28 cellular contexts compared by ENCODE assay signal in genomic region chr7:75652788-75653187, GRCh38.
"Had no signal": no experiment of that assay in that cellular context is flagged by ENCODE, and none has a peak within 500 bp of the region (broad histone marks: within the 10 kb centered on the region; RNA-seq: fewer than 3 reads in every experiment).

No MANE protein-coding gene starts in this region.

- ATAC-seq: activated naive CD4-positive, alpha-beta T cell treated with anti-CD3 and anti-CD28 coated beads, Interleukin-2, amount 50 U/mL, for 72 hours; activated naive CD8-positive, alpha-beta T cell treated with anti-CD3 and anti-CD28 coated beads, Interleukin-2, amount 50 U/mL, for 24 hours; activated T-cell treated with anti-CD3 and anti-CD28 coated beads, Interleukin-2, amount 50 U/mL, for 4 hours; body of pancreas had no signal

- H3K27me3 ChIP-seq: ascending aorta, body of pancreas, Peyer's patch, SJSA1 had no signal

- H3K4me3 ChIP-seq: ascending aorta, body of pancreas, coronary artery, Peyer's patch, SJSA1 had no signal

- H3K27ac ChIP-seq: body of pancreas, Peyer's patch, SJSA1 had no signal

- H3K36me3 ChIP-seq: Peyer's patch, SJSA1 had no signal

- FAIRE-seq: bronchial epithelial cell, TTC549 had no signal

- H3K9me3 ChIP-seq: ascending aorta, body of pancreas, Peyer's patch, SJSA1 had no signal

- DNase-seq: activated CD4-positive, alpha-beta memory T cell treated with anti-CD3 and anti-CD28 coated beads for 36 hours; activated CD4-positive, alpha-beta T cell treated with anti-CD3 and anti-CD28 coated beads, Interleukin-2, amount 10 ng/mL, durations not matched to agents 7 days and 5 days; activated CD4-positive, CD25-positive, alpha-beta regulatory T cell; activated CD8-positive, alpha-beta memory T cell treated with anti-CD3 and anti-CD28 coated beads for 24 hours; activated effector memory CD4-positive, alpha-beta T cell treated with anti-CD3 and anti-CD28 coated beads, Interleukin-2, amount 50 U/mL, for 16 hours; activated naive CD4-positive, alpha-beta T cell treated with Interleukin-2 at 50 U/mL for 16 hours; activated naive CD8-positive, alpha-beta T cell treated with anti-CD3 and anti-CD28 coated beads, Interleukin-2, amount 50 U/mL, for 24 hours; activated T-cell treated with anti-CD3 and anti-CD28 coated beads, Interleukin-2, amount 50 U/mL, for 4 hours; amniotic stem cell; body of pancreas; central memory CD4-positive, alpha-beta T cell; MM.1S; NCI-H1694; NCI-H2029; NCI-H2107; NCI-H2171 treated with DMSO at 0.1 percent for 48 hours; NCI-H446; NCI-H526 treated with DMSO at 0.1 percent for 48 hours; OCI-M1; Peyer's patch; SHP77; T-helper 9 cell had no signal
